In the genomic region with DNA sequence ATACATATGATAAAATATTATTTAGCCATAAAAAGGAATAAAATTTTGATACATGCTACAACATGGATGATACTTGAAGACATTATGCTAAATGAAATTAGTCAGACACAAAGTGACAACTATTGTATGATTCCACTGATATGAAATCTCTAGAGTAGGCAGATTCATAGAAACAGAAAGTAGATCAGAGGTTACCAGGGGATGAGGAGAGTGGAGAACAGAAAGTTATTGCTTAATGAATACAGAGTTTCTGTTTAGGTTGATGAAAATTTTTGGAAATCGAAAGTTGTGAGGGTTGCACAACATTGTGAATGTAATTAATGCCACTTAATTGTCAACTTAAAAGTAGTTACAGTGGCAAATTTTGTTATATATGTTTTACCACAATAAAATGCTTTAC, we compare ENCODE assay signal across 2 cellular contexts.
TF ChIP-seq lines count a peak whose summit lies in the region.

No MANE protein-coding gene starts in this region.

TF ChIP-seq in liver, 16 proteins besides CTCF, POLR2A, EP300 and RAD21 (continued from another document):
- TF ChIP-seq ZBTB33 (IDR thresholded peaks at IDR 0.05) (peak; percentile 33), TAF1 (conservative IDR thresholded peaks at IDR 0.05) (no peak), REST (IDR thresholded peaks at IDR 0.05) (no peak), RXRA (IDR thresholded peaks at IDR 0.05) (peak; percentile 67 to 83), HNF4G (IDR thresholded peaks at IDR 0.05) (no peak), GABPA (IDR thresholded peaks at IDR 0.05 in 1 of 2, conservative IDR thresholded peaks at IDR 0.05 in 1 of 2) (no peak), NR2F2 (IDR thresholded peaks at IDR 0.05) (no peak), MAX (IDR thresholded peaks at IDR 0.05) (no peak), SP1 (IDR thresholded peaks at IDR 0.05) (peak; percentile 39)
- TF ChIP-seq, protein P1, sequence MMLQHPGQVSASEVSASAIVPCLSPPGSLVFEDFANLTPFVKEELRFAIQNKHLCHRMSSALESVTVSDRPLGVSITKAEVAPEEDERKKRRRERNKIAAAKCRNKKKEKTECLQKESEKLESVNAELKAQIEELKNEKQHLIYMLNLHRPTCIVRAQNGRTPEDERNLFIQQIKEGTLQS (IDR thresholded peaks at IDR 0.05): no peak
TF ChIP-seq in liver: peak in this region for 4.

TF ChIP-seq in HepG2, 621 proteins besides CTCF, POLR2A, EP300 and RAD21 (continued from another document):
- no peak for TF ChIP-seq FOXP1 (IDR thresholded peaks at IDR 0.05)
- TF ChIP-seq FOXP1 (CRISPR knock-in tag; IDR thresholded peaks at IDR 0.05): no peak
- TF ChIP-seq ZNF572 (CRISPR knock-in tag; IDR thresholded peaks at IDR 0.05): no peak
- no peak for TF ChIP-seq TBP (CRISPR knock-in tag; IDR thresholded peaks at IDR 0.05)
- no peak for TF ChIP-seq ZNF460 (CRISPR knock-in tag; IDR thresholded peaks at IDR 0.05; ENCODE audit: borderline replicate concordance)
- TF ChIP-seq IRF2 (CRISPR knock-in tag; IDR thresholded peaks at IDR 0.05): no peak
- no peak for TF ChIP-seq ZNF609 (CRISPR knock-in tag; IDR thresholded peaks at IDR 0.05; ENCODE audit: borderline replicate concordance)
